24 cellular contexts compared by ENCODE assay signal in the genomic region with DNA sequence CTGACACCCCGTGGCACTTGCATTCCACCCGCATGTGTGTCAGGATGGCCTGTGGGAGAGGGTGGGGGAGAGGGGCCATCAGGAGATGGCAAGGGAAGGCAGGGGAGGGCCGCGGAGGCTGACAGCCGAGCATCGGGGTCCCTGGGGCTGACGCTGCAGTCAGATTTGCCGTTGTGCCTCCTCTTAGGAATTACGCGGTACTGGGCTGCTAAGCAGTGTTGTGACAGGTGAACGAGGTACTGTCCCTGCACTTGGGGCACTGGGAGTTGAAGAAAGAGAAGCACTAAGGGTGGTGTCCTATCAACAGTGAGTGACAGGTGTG. TPM values are rescaled to one million over a fixed set of nuclear protein-coding genes. Genes with fewer than 3 reads are reported as not detected.
A peak's percentile ranks its signal among the peaks of the same experiment; 100 is the strongest.
DNase-seq lines count a peak whose midpoint lies in the region; ATAC-seq, FAIRE-seq and TF ChIP-seq lines count a peak whose summit lies in the region.
"Had no signal": no experiment of that assay in that cellular context is flagged by ENCODE, and none has a peak within 500 bp of the region (broad histone marks: within the 10 kb centered on the region; RNA-seq: fewer than 3 reads in every experiment).

No MANE protein-coding gene starts in this region.

- no peak overlapping the region for H3K4me3 ChIP-seq in H7 (ENCODE audit: insufficient read depth, low read depth, low read length)
- H3K4me3 ChIP-seq in osteoblast (ENCODE audit: insufficient read depth, low read length) = no peak overlapping the region
- no peak overlapping the region for H3K4me3 ChIP-seq in small intestine (ENCODE audit: low read depth in 1 of 2, low read length in 2 of 2)

- H3K4me1 ChIP-seq in osteoblast (ENCODE audit: insufficient read depth, low read length) = peaks cover 8% of the 10 kb centered on the region
- no peaks in the 10 kb centered on the region for H3K4me1 ChIP-seq in small intestine (ENCODE audit: control insufficient read depth in 2 of 2, insufficient read depth in 1 of 2, low read depth in 1 of 2, low read length in 1 of 2)

- no peak overlapping the region for H3K27ac ChIP-seq in osteoblast (ENCODE audit: low read depth, low read length)
- H3K27ac ChIP-seq in small intestine (ENCODE audit: low read depth in 1 of 2, low read length in 1 of 2) = no peak overlapping the region
- H3K27ac ChIP-seq: C4-2B had no signal

- H3K4me3 Mint-ChIP-seq in activated T-cell treated with anti-CD3 and anti-CD28 coated beads, Interleukin-2, amount 50 U/mL, for 24 hours = no peak overlapping the region
- H3K4me3 Mint-ChIP-seq in activated T-helper 2 cell treated with anti-CD3 and anti-CD28 coated beads, Interferon-gamma antibody, Interleukin-2, Interleukin-4, amounts not matched to agents 10 μg/mL and 5 μg/mL and 100 μg/mL, durations not matched to agents 14 hours and 24 hours and 36 hours (ENCODE audit: low read depth) = no peak overlapping the region
- H3K4me3 Mint-ChIP-seq: HFFc6 had no signal

- peaks cover 15% of the 10 kb centered on the region for H3K79me2 ChIP-seq in osteoblast (ENCODE audit: insufficient read depth, low read length)

- 81 to 89% (median 84%) methylated on average over 11 of the region's 11 CpGs for WGBS in small intestine, 3 donors

- no peak overlapping the region for H3K4me2 ChIP-seq in osteoblast (ENCODE audit: insufficient read depth, low read length)

- H2AFZ ChIP-seq in osteoblast (ENCODE audit: low read length) = no peak overlapping the region

- H3K4me1 Mint-ChIP-seq in activated T-cell treated with anti-CD3 and anti-CD28 coated beads, Interleukin-2, amount 50 U/mL, for 24 hours (ENCODE audit: low read depth) = peaks cover 9% of the 10 kb centered on the region
- peaks cover 5% of the 10 kb centered on the region for H3K4me1 Mint-ChIP-seq in activated T-helper 2 cell treated with anti-CD3 and anti-CD28 coated beads, Interferon-gamma antibody, Interleukin-2, Interleukin-4, amounts not matched to agents 10 μg/mL and 5 μg/mL and 100 μg/mL, durations not matched to agents 14 hours and 24 hours and 36 hours (ENCODE audit: low read depth)

- peaks cover 44% of the 10 kb centered on the region for H3K36me3 Mint-ChIP-seq in activated T-cell treated with anti-CD3 and anti-CD28 coated beads, Interleukin-2, amount 50 U/mL, for 24 hours (ENCODE audit: low read depth)
- H3K36me3 Mint-ChIP-seq in activated T-helper 2 cell treated with anti-CD3 and anti-CD28 coated beads, Interferon-gamma antibody, Interleukin-2, Interleukin-4, amounts not matched to agents 10 μg/mL and 5 μg/mL and 100 μg/mL, durations not matched to agents 14 hours and 24 hours and 36 hours (ENCODE audit: low read depth) = peaks cover 5% of the 10 kb centered on the region

- no peaks in the 10 kb centered on the region for H3K36me3 ChIP-seq in H7 (replicated peaks; ENCODE audit: control insufficient read depth, insufficient read depth, low read length)
- peaks cover 14% of the 10 kb centered on the region for H3K36me3 ChIP-seq in osteoblast (ENCODE audit: insufficient read depth, low read length)
- peaks cover 0 to 4% of the 10 kb centered on the region in 2 donors for H3K36me3 ChIP-seq in small intestine (ENCODE audit: control insufficient read depth in 2 of 2, insufficient read depth in 2 of 2, low read length in 2 of 2)

- H3K27me3 Mint-ChIP-seq in activated T-cell treated with anti-CD3 and anti-CD28 coated beads, Interleukin-2, amount 50 U/mL, for 24 hours = no peaks in the 10 kb centered on the region
- no peaks in the 10 kb centered on the region for H3K27me3 Mint-ChIP-seq in activated T-helper 2 cell treated with anti-CD3 and anti-CD28 coated beads, Interferon-gamma antibody, Interleukin-2, Interleukin-4, amounts not matched to agents 10 μg/mL and 5 μg/mL and 100 μg/mL, durations not matched to agents 14 hours and 24 hours and 36 hours (ENCODE audit: low read depth)

- no peak for FAIRE-seq in small intestine (lab: Jason Lieb, UNC)
- FAIRE-seq: H1 had no signal

- no peak for TF ChIP-seq CTCF in osteoblast (IDR thresholded peaks at IDR 0.05; ENCODE audit: extremely low read depth, low read depth, low read length)

- no peaks in the 10 kb centered on the region for H3K27me3 ChIP-seq in H7 (ENCODE audit: control insufficient read depth, insufficient read depth, low read length)
- H3K27me3 ChIP-seq in osteoblast (ENCODE audit: insufficient read depth, low read length) = no peaks in the 10 kb centered on the region
- H3K27me3 ChIP-seq in small intestine (ENCODE audit: control insufficient read depth in 2 of 2, insufficient read depth in 2 of 2, low read length in 2 of 2) = no peaks in the 10 kb centered on the region

- DNase-seq in activated T-cell treated with anti-CD3 and anti-CD28 coated beads, Interleukin-2, amount 50 U/mL, for 24 hours = no peak
- no peak for DNase-seq in activated T-cell treated with anti-CD3 and anti-CD28 coated beads for 4 hours
- DNase-seq in H7 = peak; percentile 38
- DNase-seq in activated T-helper 2 cell treated with anti-CD3 and anti-CD28 coated beads, Interferon-gamma antibody, Interleukin-2, Interleukin-4, amounts not matched to agents 10 μg/mL and 5 μg/mL and 100 μg/mL, durations not matched to agents 14 hours and 24 hours and 36 hours (ENCODE audit: low spot score) = no peak
- peak; percentile 57 for DNase-seq in osteoblast (ENCODE audit: insufficient read length, low spot score, missing footprints)
- no peak for DNase-seq in SHP77 (lab: John Stamatoyannopoulos, UW)
- no peak for DNase-seq in small intestine
- DNase-seq: COR-L47; DMS153; EL; HFFc6; IMR-90; Kasumi-1; MM.1S; NCI-H1105; NCI-H1694 treated with DMSO at 0.1 percent for 48 hours; NCI-H2107; NCI-H446 treated with DMSO at 0.1 percent for 48 hours; NK-92 treated with Interleukin-12 subunit alpha and Interleukin-12 subunit beta, amount 100 ng/mL, for 24 hours had no signal

- no peaks in the 10 kb centered on the region for H3K9me3 ChIP-seq in osteoblast (ENCODE audit: low read depth, low read length)
- no peaks in the 10 kb centered on the region for H3K9me3 ChIP-seq in small intestine (ENCODE audit: control insufficient read depth, low read depth)

- no peaks in the 10 kb centered on the region for H3K9me3 Mint-ChIP-seq in activated T-cell treated with anti-CD3 and anti-CD28 coated beads, Interleukin-2, amount 50 U/mL, for 24 hours
- H3K9me3 Mint-ChIP-seq in activated T-helper 2 cell treated with anti-CD3 and anti-CD28 coated beads, Interferon-gamma antibody, Interleukin-2, Interleukin-4, amounts not matched to agents 10 μg/mL and 5 μg/mL and 100 μg/mL, durations not matched to agents 14 hours and 24 hours and 36 hours = no peaks in the 10 kb centered on the region
- H3K9me3 Mint-ChIP-seq: HFFc6 had no signal

- peak overlapping the region; percentile 34 for H3K27ac Mint-ChIP-seq in activated T-cell treated with anti-CD3 and anti-CD28 coated beads, Interleukin-2, amount 50 U/mL, for 24 hours
- peak overlapping the region; percentile 6 for H3K27ac Mint-ChIP-seq in activated T-helper 2 cell treated with anti-CD3 and anti-CD28 coated beads, Interferon-gamma antibody, Interleukin-2, Interleukin-4, amounts not matched to agents 10 μg/mL and 5 μg/mL and 100 μg/mL, durations not matched to agents 14 hours and 24 hours and 36 hours
- H3K27ac Mint-ChIP-seq: HFFc6 had no signal

- intact Hi-C loops in activated T-helper 2 cell treated with anti-CD3 and anti-CD28 coated beads, Interferon-gamma antibody, Interleukin-2, Interleukin-4, amounts not matched to agents 10 μg/mL and 5 μg/mL and 100 μg/mL, durations not matched to agents 14 hours and 24 hours and 36 hours (cut with micrococcal nuclease) = no loop called here

- H4K20me1 ChIP-seq in osteoblast (ENCODE audit: insufficient read depth, low read length) = peaks cover 70% of the 10 kb centered on the region

- ATAC-seq in GM19455 (IDR thresholded peaks at IDR 0.05; ENCODE audit: unreplicated experiment) = no peak

RNA-seq across cellular contexts. Expression of a gene that starts 22.5 kb away (rescaled TPM):
- total RNA-seq in H7 (2014; rRNA removed; shearing (Covaris generic)) = 0.33 and 0.94 TPM in 2 replicates
- not detected in 2 replicates for total RNA-seq in activated T-helper 2 cell treated with anti-CD3 and anti-CD28 coated beads, Interferon-gamma antibody, Interleukin-2, Interleukin-4, amounts not matched to agents 10 μg/mL and 5 μg/mL and 100 μg/mL, durations not matched to agents 14 hours and 24 hours and 36 hours
- total RNA-seq in osteoblast = under 0.01 TPM in 1 of 2 replicates, not detected in the other
- polyA plus RNA-seq in small intestine = 1 to 10 TPM in 1 of 3 donors, under 1 TPM in 1, not detected in 1; 0.81 to 1.3 TPM
- total RNA-seq: A673, HFFc6, IMR-90, OCI-LY7 had no signal
- polyA plus RNA-seq: IMR-90 had no signal

Comparison
In these comparisons a context has a peak if more than half of its experiments do, and no peak if none do; other contexts are left out.
1. DNase-seq: peak in H7 (single experiment) and osteoblast (single experiment); none in activated T-cell treated with anti-CD3 and anti-CD28 coated beads, Interleukin-2, amount 50 U/mL, for 24 hours (single experiment), activated T-cell treated with anti-CD3 and anti-CD28 coated beads for 4 hours (single experiment), activated T-helper 2 cell treated with anti-CD3 and anti-CD28 coated beads, Interferon-gamma antibody, Interleukin-2, Interleukin-4, amounts not matched to agents 10 μg/mL and 5 μg/mL and 100 μg/mL, durations not matched to agents 14 hours and 24 hours and 36 hours (single experiment), SHP77 (0 of 2) and small intestine (single experiment).